In the genomic region with DNA sequence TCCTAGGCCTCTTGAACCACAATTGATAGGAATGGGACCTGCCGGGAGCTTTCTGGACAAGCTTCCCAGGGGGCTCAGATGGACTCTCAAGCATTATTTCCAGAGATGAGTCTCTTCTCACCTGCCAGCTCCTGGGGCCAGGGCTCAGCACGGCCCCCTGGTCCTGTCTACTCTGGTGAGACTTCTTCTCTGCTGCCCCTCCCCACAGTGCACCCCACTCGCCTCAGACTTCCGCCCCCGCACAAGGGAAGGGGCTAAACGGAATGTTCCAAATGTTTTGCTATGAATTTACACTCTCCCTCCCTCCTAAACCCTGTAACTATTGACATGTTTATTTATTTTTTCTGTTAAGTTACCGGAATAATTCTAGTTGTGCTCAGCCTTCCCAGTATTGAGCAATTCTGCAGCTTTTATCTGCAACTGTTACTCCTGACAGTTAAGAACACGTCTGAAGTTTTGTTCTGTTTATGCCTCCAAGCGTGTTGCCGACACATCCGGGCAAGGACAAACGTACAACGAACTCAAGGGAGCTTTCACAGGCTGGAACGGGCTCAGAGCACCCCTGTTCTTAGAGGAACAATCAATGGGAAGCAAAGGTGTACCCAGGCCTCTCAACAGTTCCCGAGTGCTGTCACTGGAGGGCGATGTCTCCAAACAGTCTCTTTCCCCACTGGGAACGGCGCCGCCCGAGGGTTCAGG, we compare ENCODE assay signal across 9 cellular contexts. TPM values are rescaled to one million over a fixed set of nuclear protein-coding genes. Genes with fewer than 3 reads are reported as not detected.
DNase-seq lines count a peak whose midpoint lies in the region; ATAC-seq and TF ChIP-seq lines count a peak whose summit lies in the region.
"Had no signal": no experiment of that assay in that cellular context is flagged by ENCODE, and none has a peak within 500 bp of the region (broad histone marks: within the 10 kb centered on the region; RNA-seq: fewer than 3 reads in every experiment).

No MANE protein-coding gene starts in this region.

- no peak overlapping the region for H2AFZ ChIP-seq in neural cell (ENCODE audit: low read depth, low read length)

- H3K4me2 ChIP-seq in neural cell (ENCODE audit: low read length) = no peak overlapping the region

- no peaks in the 10 kb centered on the region for H3F3A ChIP-seq in neural cell (ENCODE audit: insufficient read depth, low read length, poor library complexity, severe bottlenecking)

- no peak overlapping the region for H3K4me3 ChIP-seq in neural cell (ENCODE audit: low read length)

- H3K27ac Mint-ChIP-seq in activated CD4-positive, alpha-beta memory T cell treated with anti-CD3 and anti-CD28 coated beads, Interleukin-2, amount 10 ng/mL, durations not matched to agents 7 days and 5 days = no peak overlapping the region
- H3K27ac Mint-ChIP-seq: T-helper 1 cell treated with Interleukin-12 subunit alpha and Interleukin-12 subunit beta and Interleukin-4 antibody, amounts not matched to agents 30 μg/mL and 1 μg/mL, for 36 hours had no signal

- H3K9ac ChIP-seq in neural cell (ENCODE audit: low read length) = no peak overlapping the region

- DNase-seq in COLO829 (ENCODE audit: low spot score) (peak; percentile 51), NCI-H2227 (lab: John Stamatoyannopoulos, UW; ENCODE audit: unreplicated experiment) (peak; percentile 64), fibroblast of gingiva (ENCODE audit: low read depth) (peak; percentile 20), activated gamma-delta T cell (lab: John Stamatoyannopoulos, UW) (no peak)
- DNase-seq in activated CD4-positive, alpha-beta memory T cell treated with anti-CD3 and anti-CD28 coated beads, Interleukin-2, amount 10 ng/mL, durations not matched to agents 7 days and 5 days = peak; percentile 60

- no peaks in the 10 kb centered on the region for H3K9me2 ChIP-seq in neural cell (ENCODE audit: insufficient read depth, low read length)

- no peak overlapping the region for H3K4me3 Mint-ChIP-seq in activated CD4-positive, alpha-beta memory T cell treated with anti-CD3 and anti-CD28 coated beads, Interleukin-2, amount 10 ng/mL, durations not matched to agents 7 days and 5 days
- H3K4me3 Mint-ChIP-seq: T-helper 1 cell treated with Interleukin-12 subunit alpha and Interleukin-12 subunit beta and Interleukin-4 antibody, amounts not matched to agents 30 μg/mL and 1 μg/mL, for 36 hours had no signal

- H3K27me3 Mint-ChIP-seq in activated CD4-positive, alpha-beta memory T cell treated with anti-CD3 and anti-CD28 coated beads, Interleukin-2, amount 10 ng/mL, durations not matched to agents 7 days and 5 days = peaks cover 19% of the 10 kb centered on the region

- CTCF ChIA-PET in activated CD4-positive, alpha-beta memory T cell treated with anti-CD3 and anti-CD28 coated beads, Interleukin-2, amount 10 ng/mL, durations not matched to agents 7 days and 5 days (lab: Charles Lee) = interaction anchor here (1.0 to 2.9 kb wide), 10 partner anchors 8 to 573 kb away, joined by 3 to 9 read pairs (median 4); no protein-coding TSS in a partner anchor

- ATAC-seq in GM18909 (IDR thresholded peaks at IDR 0.05; ENCODE audit: poor library complexity, unreplicated experiment) (peak; percentile 90), HG03060 (IDR thresholded peaks at IDR 0.05; ENCODE audit: low read depth, unreplicated experiment) (peak; percentile 75)

- peaks cover 26% of the 10 kb centered on the region for H3K4me1 Mint-ChIP-seq in activated CD4-positive, alpha-beta memory T cell treated with anti-CD3 and anti-CD28 coated beads, Interleukin-2, amount 10 ng/mL, durations not matched to agents 7 days and 5 days

- H3K36me3 Mint-ChIP-seq in activated CD4-positive, alpha-beta memory T cell treated with anti-CD3 and anti-CD28 coated beads, Interleukin-2, amount 10 ng/mL, durations not matched to agents 7 days and 5 days (ENCODE audit: low read depth) = no peaks in the 10 kb centered on the region

- no peak for TF ChIP-seq EP300 in neural cell (conservative IDR thresholded peaks at IDR 0.05; ENCODE audit: poor library complexity, severe bottlenecking)

- no peaks in the 10 kb centered on the region for H3K36me3 ChIP-seq in neural cell (ENCODE audit: insufficient read depth, low read length)

- TF ChIP-seq RAD21 in neural cell (conservative IDR thresholded peaks at IDR 0.05) = peak; percentile 72

- POLR2A ChIA-PET in activated CD4-positive, alpha-beta memory T cell treated with anti-CD3 and anti-CD28 coated beads, Interleukin-2, amount 10 ng/mL, durations not matched to agents 7 days and 5 days (lab: Charles Lee) = interaction anchor here (0.7 kb wide), 1 partner anchor 251 kb away, joined by 3 read pairs; no protein-coding TSS in a partner anchor

- H3K9me3 ChIP-seq in neural cell (ENCODE audit: low read length) = no peaks in the 10 kb centered on the region

- H4K20me1 ChIP-seq in neural cell (ENCODE audit: insufficient read depth) = no peaks in the 10 kb centered on the region

- peak; percentile 66 for TF ChIP-seq CTCF in neural cell (IDR thresholded peaks at IDR 0.05; ENCODE audit: poor library complexity, severe bottlenecking)

- H3K27ac ChIP-seq in neural cell (ENCODE audit: low read length) = no peak overlapping the region

- H3K9me3 Mint-ChIP-seq in activated CD4-positive, alpha-beta memory T cell treated with anti-CD3 and anti-CD28 coated beads, Interleukin-2, amount 10 ng/mL, durations not matched to agents 7 days and 5 days = no peaks in the 10 kb centered on the region
- H3K9me3 Mint-ChIP-seq: T-helper 1 cell treated with Interleukin-12 subunit alpha and Interleukin-12 subunit beta and Interleukin-4 antibody, amounts not matched to agents 30 μg/mL and 1 μg/mL, for 36 hours had no signal

- H3K79me2 ChIP-seq in neural cell (replicated peaks; ENCODE audit: insufficient read depth, low read length) = no peaks in the 10 kb centered on the region

- H3K27me3 ChIP-seq in neural cell (ENCODE audit: insufficient read depth, low read depth, low read length) = no peaks in the 10 kb centered on the region

TF ChIP-seq in neural cell, 6 proteins besides CTCF, POLR2A, EP300 and RAD21:
- TF ChIP-seq SMC3 (conservative IDR thresholded peaks at IDR 0.05; ENCODE audit: poor library complexity) = peak; percentile 68
- TF ChIP-seq REST (IDR thresholded peaks at IDR 0.05; ENCODE audit: borderline replicate concordance) = no peak

RNA-seq across cellular contexts. Expression of gene FHIP2A, which starts 55.2 kb away (rescaled TPM):
- 10 to 100 TPM; 34.3 to 39.2 TPM for total RNA-seq in activated CD4-positive, alpha-beta memory T cell treated with anti-CD3 and anti-CD28 coated beads, Interleukin-2, amount 10 ng/mL, durations not matched to agents 7 days and 5 days
- 28.0 and 30.7 TPM in 2 replicates for polyA plus RNA-seq in neural cell
- polyA minus RNA-seq in neural cell = 55.5 and 63.6 TPM in 2 replicates
